1 cellular context compared by ENCODE assay signal in the genomic region with DNA sequence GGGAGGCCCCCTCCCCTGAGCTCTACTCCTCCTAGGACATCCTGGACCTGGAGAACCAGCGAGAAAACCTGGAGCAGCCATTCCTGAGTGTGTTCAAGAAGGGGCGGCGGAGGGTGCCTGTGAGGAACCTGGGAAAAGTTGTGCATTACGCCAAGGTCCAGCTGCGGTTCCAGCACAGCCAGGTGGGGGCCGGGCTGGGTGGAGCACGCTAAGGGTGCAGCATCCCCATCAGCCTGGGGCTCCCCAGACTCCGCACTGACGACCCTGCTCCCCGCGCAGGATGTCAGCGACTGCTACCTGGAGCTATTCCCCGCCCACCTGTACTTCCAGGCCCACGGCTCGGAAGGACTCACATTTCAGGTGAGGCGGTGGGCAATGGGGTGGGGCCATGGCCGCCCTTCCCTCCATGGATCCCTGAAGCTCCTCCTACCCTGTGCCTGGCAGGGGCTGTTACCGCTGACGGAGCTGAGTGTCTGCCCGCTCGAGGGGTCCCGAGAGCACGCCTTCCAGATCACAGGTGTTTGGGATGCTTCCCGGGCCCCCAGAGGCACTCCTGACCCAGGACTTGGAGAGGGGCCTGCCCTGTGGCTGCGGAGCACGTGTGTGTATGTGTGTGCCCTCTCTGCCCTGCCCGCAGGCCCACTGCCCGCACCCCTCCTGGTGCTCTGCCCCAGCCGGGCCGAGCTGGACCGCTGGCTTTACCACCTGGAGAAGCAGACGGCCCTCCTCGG.
TF ChIP-seq lines count a peak whose summit lies in the region.

No MANE protein-coding gene starts in this region.

TF ChIP-seq in endothelial cell of umbilical vein, 7 proteins besides CTCF, POLR2A, EP300 and RAD21:
- TF ChIP-seq, protein P1, sequence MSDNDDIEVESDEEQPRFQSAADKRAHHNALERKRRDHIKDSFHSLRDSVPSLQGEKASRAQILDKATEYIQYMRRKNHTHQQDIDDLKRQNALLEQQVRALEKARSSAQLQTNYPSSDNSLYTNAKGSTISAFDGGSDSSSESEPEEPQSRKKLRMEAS (IDR thresholded peaks at IDR 0.05; ENCODE audit: insufficient read depth, insufficient read length): no peak
- peak; percentile 30 for TF ChIP-seq EZH2 (IDR thresholded peaks at IDR 0.05; ENCODE audit: borderline replicate concordance, low read depth, low read length, severe bottlenecking)
